Comparison of ENCODE assay signal across 8 cellular contexts in the genomic region with DNA sequence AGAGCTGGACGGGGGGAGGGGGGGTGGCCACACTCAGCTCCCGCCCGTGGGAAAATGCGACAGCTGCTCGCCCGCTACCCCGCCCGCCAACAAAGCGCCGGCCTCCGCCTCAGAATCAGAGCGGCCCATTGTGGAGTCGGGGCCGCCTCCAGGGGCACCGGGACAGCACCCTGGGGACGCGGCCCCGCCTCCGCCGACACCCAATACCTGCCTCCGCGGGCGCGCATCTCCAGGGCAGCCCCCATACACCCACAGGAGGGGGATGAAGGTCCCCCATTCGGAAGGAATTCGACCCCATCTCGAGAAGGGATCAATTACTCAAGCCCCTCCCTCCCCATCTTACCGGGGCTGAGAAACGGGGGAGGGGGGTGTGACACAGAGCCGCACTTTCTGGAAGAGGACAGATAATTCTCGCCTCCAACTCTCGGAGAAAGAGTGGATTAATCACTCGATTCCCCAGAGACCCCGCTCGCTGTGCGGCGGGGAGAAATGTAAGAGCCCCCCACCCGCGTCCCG. TPM values are rescaled to one million over a fixed set of nuclear protein-coding genes. Genes with fewer than 3 reads are reported as not detected.
DNase-seq lines count a peak whose midpoint lies in the region.

No MANE protein-coding gene starts in this region.

- peaks cover 11% of the 10 kb centered on the region for H3K4me1 ChIP-seq in ACC112 (ENCODE audit: control insufficient read depth, insufficient read depth, low read length, unreplicated experiment)
- peaks cover 49% of the 10 kb centered on the region for H3K4me1 ChIP-seq in HUES6 (ENCODE audit: control insufficient read depth, insufficient read depth, low read length)
- peaks cover 45% of the 10 kb centered on the region for H3K4me1 ChIP-seq in ectodermal cell (ENCODE audit: control insufficient read depth, insufficient read depth, low read length)

- peak overlapping the region; percentile 66 for H2AFZ ChIP-seq in ACC112 (ENCODE audit: low read length, unreplicated experiment)

- 0 to 1% methylated on average over 38 to 40 of the region's 40 CpGs for WGBS in ectodermal cell, 2 experiments

- H3K4me3 ChIP-seq in ACC112 (ENCODE audit: low read depth, low read length) (peak overlapping the region; percentile 95), HUES6 (ENCODE audit: low read depth, low read length) (peak overlapping the region; percentile 82), ectodermal cell (ENCODE audit: insufficient read depth, low read depth, low read length) (peak overlapping the region; percentile 76)

- H3K36me3 ChIP-seq in ACC112 (ENCODE audit: insufficient read depth, low read length) (no peaks in the 10 kb centered on the region), HUES6 (ENCODE audit: control insufficient read depth, insufficient read depth, low read length) (peaks cover 22% of the 10 kb centered on the region), ectodermal cell (ENCODE audit: control insufficient read depth, insufficient read depth, low read length) (no peaks in the 10 kb centered on the region)

- DNase-seq in activated CD4-positive, alpha-beta T cell treated with anti-CD3 and anti-CD28 coated beads, Interleukin-2, amount 50 U/mL, for 4 hours, result peak; percentile 52 to 54
- DNase-seq in medulla oblongata (ENCODE audit: extremely low spot score) (peak; percentile 91), NCI-H446 treated with DMSO at 0.1 percent for 48 hours (lab: John Stamatoyannopoulos, UW) (no peak), DMS114 treated with DMSO at 0.1 percent for 48 hours (lab: John Stamatoyannopoulos, UW; ENCODE audit: unreplicated experiment) (no peak)
- peak; percentile 49 for DNase-seq in stimulated activated CD8-positive, alpha-beta memory T cell treated with anti-CD3 and anti-CD28 coated beads, Interleukin-4, amount 100 ng/mL, for 24 hours (ENCODE audit: low read depth)

- H3K27me3 ChIP-seq in ACC112 (ENCODE audit: insufficient read depth, low read length) (no peaks in the 10 kb centered on the region), HUES6 (ENCODE audit: control insufficient read depth, insufficient read depth, low read length) (no peaks in the 10 kb centered on the region), ectodermal cell (ENCODE audit: control insufficient read depth, insufficient read depth, low read length, poor library complexity, severe bottlenecking) (peaks cover 16% of the 10 kb centered on the region)

- H3K27ac ChIP-seq in ACC112 (ENCODE audit: low read depth, low read length) (no peak overlapping the region), HUES6 (ENCODE audit: low read depth, low read length) (no peak overlapping the region), ectodermal cell (ENCODE audit: insufficient read depth, low read depth, low read length, poor library complexity, severe bottlenecking) (no peak overlapping the region)

- no peaks in the 10 kb centered on the region for H3K9me3 ChIP-seq in HUES6 (ENCODE audit: control insufficient read depth, insufficient read depth, low read depth, low read length)
- H3K9me3 ChIP-seq in ectodermal cell (ENCODE audit: control insufficient read depth, low read length), result no peaks in the 10 kb centered on the region

- peaks cover 13% of the 10 kb centered on the region for H3K79me2 ChIP-seq in ACC112 (ENCODE audit: control insufficient read depth, insufficient read depth, low read length, unreplicated experiment)

- peak overlapping the region; percentile 53 for H3K9ac ChIP-seq in HUES6 (ENCODE audit: low read length)

RNA-seq across cellular contexts. Expression of a gene that starts 1.2 kb away (rescaled TPM):
- polyA plus RNA-seq in ectodermal cell (2013, experiment 1 of 4), result 24.9 TPM
- 32.4 TPM for polyA plus RNA-seq in ectodermal cell (2013, experiment 2 of 4)
- 24.0 TPM for polyA plus RNA-seq in ectodermal cell (2013, experiment 3 of 4)
- polyA plus RNA-seq in ectodermal cell (2013, experiment 4 of 4), result 28.5 TPM

Comparison
In these comparisons a context has a peak if more than half of its experiments do, and no peak if none do; other contexts are left out.
1. DNase-seq: peak in activated CD4-positive, alpha-beta T cell treated with anti-CD3 and anti-CD28 coated beads, Interleukin-2, amount 50 U/mL, for 4 hours (2 of 2), medulla oblongata (single experiment) and stimulated activated CD8-positive, alpha-beta memory T cell treated with anti-CD3 and anti-CD28 coated beads, Interleukin-4, amount 100 ng/mL, for 24 hours (single experiment); none in NCI-H446 treated with DMSO at 0.1 percent for 48 hours (single experiment) and DMS114 treated with DMSO at 0.1 percent for 48 hours (single experiment).
2. Peak in every context shown above with its lines, with median percentiles within 50 percentile points of each other: H3K4me3 ChIP-seq.